Comparison of ENCODE assay signal across 18 cellular contexts in the genomic region with DNA sequence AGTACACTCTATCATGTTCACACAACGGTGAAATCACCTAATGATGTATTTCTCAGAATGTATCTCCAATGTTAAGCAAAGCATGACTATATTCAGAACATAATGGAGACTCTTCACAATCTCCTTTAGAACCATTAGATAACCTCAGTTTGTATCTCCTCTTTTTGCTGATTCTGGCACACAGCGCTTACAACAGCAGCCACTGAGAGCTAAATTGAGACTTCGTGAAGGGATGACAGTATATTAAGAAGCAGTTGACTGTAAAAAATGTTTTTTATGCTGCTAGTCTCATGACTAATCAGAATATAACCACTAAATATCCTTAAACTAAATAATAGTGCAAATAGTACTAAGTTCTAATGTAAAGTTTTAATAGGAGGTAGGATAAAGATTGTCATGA. TPM values are rescaled to one million over a fixed set of nuclear protein-coding genes. Genes with fewer than 3 reads are reported as not detected.
DNase-seq lines count a peak whose midpoint lies in the region; ATAC-seq and TF ChIP-seq lines count a peak whose summit lies in the region.
"Had no signal": no experiment of that assay in that cellular context is flagged by ENCODE, and none has a peak within 500 bp of the region (broad histone marks: within the 10 kb centered on the region; RNA-seq: fewer than 3 reads in every experiment).

No MANE protein-coding gene starts in this region.

- H3K9me3 Mint-ChIP-seq in activated T-cell treated with anti-CD3 and anti-CD28 coated beads, Interleukin-2, amount 50 U/mL, for 72 hours: no peaks in the 10 kb centered on the region
- H3K9me3 Mint-ChIP-seq: central memory CD8-positive, alpha-beta T cell; H9 had no signal

- H3K36me3 ChIP-seq in left ventricle myocardium inferior (peaks cover 18% of the 10 kb centered on the region), psoas muscle (ENCODE audit: insufficient read depth in 1 of 2, low read depth in 1 of 2) (peaks cover 0 to 30% of the 10 kb centered on the region in 2 donors)

- ATAC-seq in activated T-cell treated with anti-CD3 and anti-CD28 coated beads, Interleukin-2, amount 50 U/mL, for 72 hours (replicated peaks in 1 of 2): no peak
- ATAC-seq in T-helper 17 cell: no peak
- peak in 3 of 4 donors; percentile 22 to 52 (median 26) for ATAC-seq in psoas muscle
- ATAC-seq in GM18502 (IDR thresholded peaks at IDR 0.05; ENCODE audit: poor library complexity, unreplicated experiment): no peak

- no peaks in the 10 kb centered on the region for H3K27me3 Mint-ChIP-seq in activated T-cell treated with anti-CD3 and anti-CD28 coated beads, Interleukin-2, amount 50 U/mL, for 72 hours (ENCODE audit: low read depth)
- H3K27me3 Mint-ChIP-seq in T-helper 17 cell: no peaks in the 10 kb centered on the region
- H3K27me3 Mint-ChIP-seq: central memory CD8-positive, alpha-beta T cell had no signal

- peak overlapping the region; percentile 62 for H3K27ac Mint-ChIP-seq in activated T-cell treated with anti-CD3 and anti-CD28 coated beads, Interleukin-2, amount 50 U/mL, for 72 hours
- H3K27ac Mint-ChIP-seq in T-helper 17 cell: peak overlapping the region; percentile 75

- peaks cover 6 to 23% of the 10 kb centered on the region in 2 donors for H3K36me3 Mint-ChIP-seq in activated T-cell treated with anti-CD3 and anti-CD28 coated beads, Interleukin-2, amount 50 U/mL, for 72 hours (ENCODE audit: insufficient read depth in 2 of 2)
- peaks cover 3% of the 10 kb centered on the region for H3K36me3 Mint-ChIP-seq in T-helper 17 cell (ENCODE audit: low read depth)

- H3K4me3 ChIP-seq in left ventricle myocardium inferior (no peak overlapping the region), psoas muscle (no peak overlapping the region)
- H3K4me3 ChIP-seq: adrenal gland, lung, tibial nerve had no signal

- no peak overlapping the region for H3K4me3 Mint-ChIP-seq in activated T-cell treated with anti-CD3 and anti-CD28 coated beads, Interleukin-2, amount 50 U/mL, for 72 hours
- H3K4me3 Mint-ChIP-seq in T-helper 17 cell: no peak overlapping the region
- H3K4me3 Mint-ChIP-seq: central memory CD8-positive, alpha-beta T cell; H9 had no signal

- intact Hi-C loops in left ventricle myocardium inferior (cut with micrococcal nuclease): no loop called here
- intact Hi-C loops in psoas muscle (cut with DNase I): loop anchor here in 1 of 2 donors (5.0 kb wide), 1 partner anchor 44 kb away; no protein-coding TSS in a partner anchor

- no peaks in the 10 kb centered on the region for H3K27me3 ChIP-seq in left ventricle myocardium inferior (ENCODE audit: low read depth)
- no peaks in the 10 kb centered on the region for H3K27me3 ChIP-seq in psoas muscle (ENCODE audit: insufficient read depth in 3 of 3, low read length in 2 of 3)
- H3K27me3 ChIP-seq: adrenal gland, tibial nerve had no signal

- H3K4me1 Mint-ChIP-seq in activated T-cell treated with anti-CD3 and anti-CD28 coated beads, Interleukin-2, amount 50 U/mL, for 72 hours (ENCODE audit: low read depth): peaks cover 32% of the 10 kb centered on the region
- H3K4me1 Mint-ChIP-seq in T-helper 17 cell: peaks cover 39% of the 10 kb centered on the region

- H3K4me1 ChIP-seq in left ventricle myocardium inferior (peaks cover 84% of the 10 kb centered on the region), psoas muscle (peaks cover 36% of the 10 kb centered on the region)

- TF ChIP-seq CTCF in left ventricle myocardium inferior (IDR thresholded peaks at IDR 0.05; ENCODE audit: borderline replicate concordance) (no peak), psoas muscle (IDR thresholded peaks at IDR 0.05) (no peak)

- no peak for DNase-seq in activated T-cell treated with anti-CD3 and anti-CD28 coated beads, Interleukin-2, amount 50 U/mL, for 72 hours
- no peak for DNase-seq in activated T-cell treated with anti-CD3 and anti-CD28 coated beads for 4 hours
- DNase-seq in T-helper 17 cell: no peak
- no peak for DNase-seq in left ventricle myocardium inferior
- no peak for DNase-seq in psoas muscle
- no peak for DNase-seq in NCI-H226
- DNase-seq in HuH-7 (ENCODE audit: low spot score): no peak
- DNase-seq: adrenal gland; effector CD8-positive, alpha-beta T cell; H9; NCI-H1694 treated with DMSO at 0.1 percent for 48 hours; NCI-H345; NK-92 treated with Interleukin-12 subunit alpha and Interleukin-12 subunit beta, amount 100 ng/mL, for 24 hours had no signal

- WGBS in psoas muscle, 3 donors: 64 to 72% (median 64%) methylated on average over 3 of the region's 3 CpGs

- H3K9me3 ChIP-seq in T-helper 17 cell (ENCODE audit: control insufficient read depth, low read length, poor library complexity, severe bottlenecking) (no peaks in the 10 kb centered on the region), left ventricle myocardium inferior (replicated peaks) (no peaks in the 10 kb centered on the region), psoas muscle (no peaks in the 10 kb centered on the region)
- H3K9me3 ChIP-seq: adrenal gland, tibial nerve had no signal

- H3K27ac ChIP-seq in left ventricle myocardium inferior (replicated peaks) (peak overlapping the region; percentile 31), psoas muscle (peak overlapping the region; percentile 7)
- H3K27ac ChIP-seq: HL-60, tibial nerve had no signal

RNA-seq across cellular contexts. Expression of a gene that starts 46.9 kb away (rescaled TPM):
- 100 to 1,000 TPM in 1 of 2 donors, 10 to 100 TPM in 1; 96.4 to 112 TPM for total RNA-seq in activated T-cell treated with anti-CD3 and anti-CD28 coated beads, Interleukin-2, amount 50 U/mL, for 72 hours
- total RNA-seq in T-helper 17 cell (100 to 1,000 TPM; 285 to 301 TPM), left ventricle myocardium inferior (40.2 TPM), psoas muscle (10 to 100 TPM; 24.0 to 40.9 (median 27.0) TPM)
- 10 to 100 TPM in 1 of 3 donors, 1 to 10 TPM in 2; 6.2 to 18.1 (median 7.3) TPM for polyA plus RNA-seq in psoas muscle

Comparison
In these comparisons a context has a peak if more than half of its experiments do, and no peak if none do; other contexts are left out.
1. ATAC-seq: peak in psoas muscle (3 of 4); none in activated T-cell treated with anti-CD3 and anti-CD28 coated beads, Interleukin-2, amount 50 U/mL, for 72 hours (0 of 2), T-helper 17 cell (single experiment) and GM18502 (single experiment).